1 cellular context compared by ENCODE assay signal in the genomic region with DNA sequence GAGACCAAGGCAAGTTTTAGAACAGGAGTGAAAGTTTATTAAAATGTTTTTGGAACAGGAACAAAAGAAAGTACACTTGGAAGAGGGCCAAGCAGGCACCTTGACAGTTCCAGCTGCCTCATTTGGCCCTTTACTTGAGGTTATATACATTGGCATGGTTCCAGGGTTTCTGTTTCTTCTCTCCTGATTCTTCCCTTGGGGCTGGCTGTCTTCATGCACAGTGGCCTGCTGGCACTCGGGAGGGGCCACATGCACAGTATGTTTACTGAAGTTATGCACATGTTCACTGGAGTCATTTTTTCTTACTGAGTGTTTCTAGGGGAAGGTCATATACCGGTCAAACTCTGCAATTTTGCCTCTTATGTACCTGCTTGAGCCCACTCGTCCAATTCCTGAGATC.
A peak's percentile ranks its signal among the peaks of the same experiment; 100 is the strongest.
TF ChIP-seq lines count a peak whose summit lies in the region.

No MANE protein-coding gene starts in this region.

TF ChIP-seq in HEK293, 187 proteins besides CTCF, POLR2A, EP300 and RAD21 (continued from another document):
- TF ChIP-seq GLIS2 (tag by site-specific recombination; IDR thresholded peaks at IDR 0.05) = 0 out of 2 replicates have a peak, but pooled peaks have one; percentile 35
